19 cellular contexts compared by ENCODE assay signal in genomic region chr12:57416039-57416996, GRCh38. TPM values are rescaled to one million over a fixed set of nuclear protein-coding genes. Genes with fewer than 3 reads are reported as not detected.
A peak's percentile ranks its signal among the peaks of the same experiment; 100 is the strongest.
DNase-seq lines count a peak whose midpoint lies in the region; ATAC-seq and TF ChIP-seq lines count a peak whose summit lies in the region.
"Had no signal": no experiment of that assay in that cellular context is flagged by ENCODE, and none has a peak within 500 bp of the region (broad histone marks: within the 10 kb centered on the region; RNA-seq: fewer than 3 reads in every experiment).

No MANE protein-coding gene starts in this region.

- no peak overlapping the region for H3K9ac ChIP-seq in endodermal cell (ENCODE audit: extremely low read depth, low read length, poor library complexity, severe bottlenecking)

- POLR2A ChIA-PET in A673 (lab: Charles Lee; ENCODE audit: low non-redundant PET): no interaction called here

- H3K4me3 ChIP-seq in NB4 (ENCODE audit: low read depth, low read length): no peak overlapping the region
- no peak overlapping the region for H3K4me3 ChIP-seq in endodermal cell (ENCODE audit: low read length)
- H3K4me3 ChIP-seq in neutrophil (ENCODE audit: low read depth in 1 of 2, low read length in 1 of 2): no peak overlapping the region
- H3K4me3 ChIP-seq in A673 (ENCODE audit: low read depth, low read length, poor library complexity, severe bottlenecking): no peak overlapping the region
- H3K4me3 ChIP-seq: dorsolateral prefrontal cortex, PC-9, right lobe of liver had no signal

- H3K27ac ChIP-seq in endodermal cell (ENCODE audit: low read depth, low read length): peak overlapping the region; percentile 44
- H3K27ac ChIP-seq in neutrophil: peak overlapping the region; percentile 38
- H3K27ac ChIP-seq in A673 (ENCODE audit: low read depth, low read length, poor library complexity, severe bottlenecking): no peak overlapping the region
- H3K27ac ChIP-seq: dorsolateral prefrontal cortex, PC-9, right lobe of liver had no signal

- no TSS peak for BruUV-seq in A673 (replicated peaks; lab: Mats Ljungman, UMichigan)

- H3K27me3 ChIP-seq in endodermal cell (ENCODE audit: control insufficient read depth, insufficient read depth, low read length, poor library complexity, severe bottlenecking): no peaks in the 10 kb centered on the region
- H3K27me3 ChIP-seq in neutrophil: no peaks in the 10 kb centered on the region
- H3K27me3 ChIP-seq in A673 (replicated peaks; ENCODE audit: insufficient read depth, low read depth, low read length, poor library complexity): no peaks in the 10 kb centered on the region
- H3K27me3 ChIP-seq: dorsolateral prefrontal cortex, right lobe of liver had no signal

- peaks cover 5% of the 10 kb centered on the region for H3K4me1 Mint-ChIP-seq in endodermal cell

- CTCF ChIA-PET in A673 (lab: Charles Lee): no interaction called here

- TF ChIP-seq CTCF in NB4 (IDR thresholded peaks at IDR 0.05; ENCODE audit: low read depth, low read length) (no peak), endodermal cell (conservative IDR thresholded peaks at IDR 0.05) (no peak), neutrophil (IDR thresholded peaks at IDR 0.05) (no peak), A673 (conservative IDR thresholded peaks at IDR 0.05; ENCODE audit: low read depth, low read length) (no peak)

- H3K9me3 ChIP-seq in endodermal cell (ENCODE audit: control insufficient read depth, low read length): no peaks in the 10 kb centered on the region
- no peaks in the 10 kb centered on the region for H3K9me3 ChIP-seq in neutrophil
- no peaks in the 10 kb centered on the region for H3K9me3 ChIP-seq in A673 (ENCODE audit: low read depth, low read length, poor library complexity, severe bottlenecking)
- H3K9me3 ChIP-seq: right lobe of liver had no signal

- peaks cover 6% of the 10 kb centered on the region for H3K36me3 ChIP-seq in endodermal cell (ENCODE audit: control insufficient read depth, insufficient read depth, low read length)
- H3K36me3 ChIP-seq in neutrophil: peaks cover 4% of the 10 kb centered on the region
- H3K36me3 ChIP-seq in A673 (ENCODE audit: insufficient read depth, low read length, poor library complexity, severe bottlenecking): no peaks in the 10 kb centered on the region
- H3K36me3 ChIP-seq: right lobe of liver had no signal

- no peaks in the 10 kb centered on the region for H3K27me3 Mint-ChIP-seq in endodermal cell (ENCODE audit: insufficient read depth)
- H3K27me3 Mint-ChIP-seq: naive thymus-derived CD8-positive, alpha-beta T cell had no signal

- H3K27ac Mint-ChIP-seq in endodermal cell: no peak overlapping the region
- H3K27ac Mint-ChIP-seq: T-helper 1 cell treated with Interleukin-12 subunit alpha and Interleukin-12 subunit beta and Interleukin-4 antibody, amounts not matched to agents 30 μg/mL and 1 μg/mL, for 36 hours had no signal

- H3K36me3 Mint-ChIP-seq in endodermal cell (ENCODE audit: low read depth): no peaks in the 10 kb centered on the region

- no peaks in the 10 kb centered on the region for H3K9me3 Mint-ChIP-seq in endodermal cell
- H3K9me3 Mint-ChIP-seq: activated T-cell treated with anti-CD3 and anti-CD28 coated beads, Interleukin-2, amount 50 U/mL, for 4 hours; naive thymus-derived CD8-positive, alpha-beta T cell; T-helper 1 cell treated with Interleukin-12 subunit alpha and Interleukin-12 subunit beta and Interleukin-4 antibody, amounts not matched to agents 30 μg/mL and 1 μg/mL, for 36 hours had no signal

- DNase-seq in EL (peak; percentile 53), NB4 (ENCODE audit: low read depth) (peak; percentile 24), endodermal cell (no peak), A673 (ENCODE audit: low spot score) (no peak), left lobe of liver (ENCODE audit: low spot score) (no peak)
- DNase-seq in activated naive CD4-positive, alpha-beta T cell treated with anti-CD3 and anti-CD28 coated beads, Interleukin-2, amount 50 U/mL, for 16 hours: no peak
- DNase-seq: activated CD4-positive, alpha-beta T cell treated with anti-CD3 and anti-CD28 coated beads for 4 hours; activated T-cell treated with anti-CD3 and anti-CD28 coated beads, Interleukin-2, amount 50 U/mL, for 4 hours; anterior cingulate cortex; dorsolateral prefrontal cortex; kidney; naive thymus-derived CD8-positive, alpha-beta T cell; NCI-H1417; PC-9; right lobe of liver; stimulated activated naive CD4-positive, alpha-beta T cell treated with Interleukin-2 at 50 U/mL for 16 hours had no signal

- intact Hi-C loops in A673 (cut with micrococcal nuclease; ENCODE audit: unreplicated experiment): no loop called here

- no peak overlapping the region for H3K4me3 Mint-ChIP-seq in endodermal cell
- H3K4me3 Mint-ChIP-seq: activated T-cell treated with anti-CD3 and anti-CD28 coated beads, Interleukin-2, amount 50 U/mL, for 4 hours; naive thymus-derived CD8-positive, alpha-beta T cell; T-helper 1 cell treated with Interleukin-12 subunit alpha and Interleukin-12 subunit beta and Interleukin-4 antibody, amounts not matched to agents 30 μg/mL and 1 μg/mL, for 36 hours had no signal

- WGBS in endodermal cell (ENCODE audit: insufficient coverage in 1 of 2, insufficient read length in 1 of 2), 2 experiments: 92 to 96% methylated on average over 7 of the region's 8 CpGs

- no peaks in the 10 kb centered on the region for H3K4me1 ChIP-seq in endodermal cell (ENCODE audit: control insufficient read depth, insufficient read depth, low read length)
- H3K4me1 ChIP-seq in neutrophil (ENCODE audit: control insufficient read depth in 1 of 2, insufficient read depth in 1 of 2, low read depth in 1 of 2, low read length in 1 of 2): peaks cover 0 to 4% of the 10 kb centered on the region in 2 experiments
- H3K4me1 ChIP-seq in A673 (ENCODE audit: insufficient read depth, low read length, poor library complexity, severe bottlenecking): no peaks in the 10 kb centered on the region

- no peak for ATAC-seq in left lobe of liver
- ATAC-seq: activated T-cell treated with anti-CD3 and anti-CD28 coated beads, Interleukin-2, amount 50 U/mL, for 4 hours; naive thymus-derived CD8-positive, alpha-beta T cell had no signal

- TF ChIP-seq POLR2A in NB4 (IDR thresholded peaks at IDR 0.05; ENCODE audit: extremely low read depth, insufficient read length): no peak

RNA-seq across cellular contexts. Expression of gene R3HDM2, which starts 14.5 kb away (rescaled TPM):
- total RNA-seq in endodermal cell (100 to 1,000 TPM in 1 of 2 donors, 10 to 100 TPM in 1; 82.7 to 116 TPM), A673 (2021) (64.0 and 76.2 TPM in 2 replicates), left lobe of liver (38.6 TPM)
- polyA plus RNA-seq in endodermal cell (2013, experiment 1 of 2): 48.3 TPM
- polyA plus RNA-seq in endodermal cell (2013, experiment 2 of 2): 38.3 TPM

RNA-seq across cellular contexts. Expression of gene INHBC, which starts 18.3 kb away (rescaled TPM):
- total RNA-seq in endodermal cell (not detected), A673 (2021) (not detected in 2 replicates), left lobe of liver (51.9 TPM)
- polyA plus RNA-seq in endodermal cell (2013, experiment 1 of 2): 0.11 TPM
- polyA plus RNA-seq in endodermal cell (2013, experiment 2 of 2): not detected
- total RNA-seq: kidney, NCI-H460 had no signal
- polyA plus RNA-seq: naive thymus-derived CD8-positive, alpha-beta T cell had no signal

RNA-seq across cellular contexts. Expression of gene INHBE, which starts 38.8 kb away (rescaled TPM):
- total RNA-seq in endodermal cell (under 1 TPM; 0.24 to 0.29 TPM), A673 (2021) (0.62 and 0.94 TPM in 2 replicates), left lobe of liver (81.6 TPM)
- polyA plus RNA-seq in endodermal cell (2013, experiment 1 of 2): 5.3 TPM
- 1.9 TPM for polyA plus RNA-seq in endodermal cell (2013, experiment 2 of 2)
- total RNA-seq: naive thymus-derived CD8-positive, alpha-beta T cell had no signal

RNA-seq across cellular contexts. Expression of gene GLI1, which starts 43.3 kb away (rescaled TPM):
- total RNA-seq in endodermal cell: 1 to 10 TPM; 3.4 to 6.4 TPM
- polyA plus RNA-seq in endodermal cell (2013, experiment 1 of 2): 3.6 TPM
- polyA plus RNA-seq in endodermal cell (2013, experiment 2 of 2): 2.3 TPM
- total RNA-seq in A673 (2021): 22.4 and 22.6 TPM in 2 replicates
- 0.20 TPM for total RNA-seq in left lobe of liver
- total RNA-seq: PC-9 had no signal
- polyA plus RNA-seq: naive thymus-derived CD8-positive, alpha-beta T cell had no signal

Comparison
In these comparisons a context has a peak if more than half of its experiments do, and no peak if none do; other contexts are left out.
1. DNase-seq: peak in EL (single experiment) and NB4 (single experiment); none in endodermal cell (single experiment), activated naive CD4-positive, alpha-beta T cell treated with anti-CD3 and anti-CD28 coated beads, Interleukin-2, amount 50 U/mL, for 16 hours (single experiment), A673 (single experiment) and left lobe of liver (single experiment).
2. RNA of gene INHBC, which starts 18.3 kb away (total RNA-seq): 51.9 TPM in left lobe of liver (single experiment); not detected in endodermal cell and not detected in A673; every median in the first group is over 10 times any median in the second.
3. RNA of gene INHBE, which starts 38.8 kb away (total RNA-seq): 81.6 TPM in left lobe of liver (single experiment); 0.62 to 0.94 TPM in A673 and 0.24 to 0.29 TPM in endodermal cell; every median in the first group is over 10 times any median in the second.